ENCODE assay signal across 30 cellular contexts in genomic region chr6:153989989-153990388, GRCh38. TPM values are rescaled to one million over a fixed set of nuclear protein-coding genes. Genes with fewer than 3 reads are reported as not detected.
"Had no signal": no experiment of that assay in that cellular context is flagged by ENCODE, and none has a peak within 500 bp of the region (broad histone marks: within the 10 kb centered on the region; RNA-seq: fewer than 3 reads in every experiment).

No MANE protein-coding gene starts in this region.

- ATAC-seq: activated CD8-positive, alpha-beta memory T cell treated with anti-CD3 and anti-CD28 coated beads, Interleukin-2, amount 10 ng/mL, durations not matched to agents 7 days and 5 days; activated CD8-positive, alpha-beta T cell treated with anti-CD3 and anti-CD28 coated beads for 36 hours; activated naive CD8-positive, alpha-beta T cell treated with anti-CD3 and anti-CD28 coated beads, Interleukin-2, amount 50 U/mL, for 24 hours; psoas muscle; stimulated activated effector memory CD8-positive, alpha-beta T cell treated with anti-CD3 and anti-CD28 coated beads, Interleukin-12 subunit alpha, Interleukin-12 subunit beta, amount 100 ng/mL, for 72 hours; T-cell had no signal

- H3K4me3 Mint-ChIP-seq: activated CD4-positive, alpha-beta T cell treated with anti-CD3 and anti-CD28 coated beads, Interleukin-2, amount 10 ng/mL, durations not matched to agents 7 days and 5 days; activated CD8-positive, alpha-beta memory T cell treated with anti-CD3 and anti-CD28 coated beads, Interleukin-2, amount 10 ng/mL, durations not matched to agents 7 days and 5 days; activated CD8-positive, alpha-beta T cell treated with anti-CD3 and anti-CD28 coated beads for 36 hours; activated naive CD8-positive, alpha-beta T cell treated with anti-CD3 and anti-CD28 coated beads, Interleukin-2, amount 50 U/mL, for 24 hours; activated T-helper 1 cell treated with anti-CD3 and anti-CD28 coated beads, Interleukin-12 subunit alpha, Interleukin-12 subunit beta, Interleukin-2, Interleukin-4 antibody, amounts not matched to agents 30 ng/mL and 10 ng/mL and 1 ng/mL, durations not matched to agents 14 hours and 24 hours and 36 hours; brain; memory B cell; nephron; stimulated activated effector memory CD8-positive, alpha-beta T cell treated with anti-CD3 and anti-CD28 coated beads, Interleukin-12 subunit alpha, Interleukin-12 subunit beta, amount 100 ng/mL, for 72 hours; T-cell; T-helper 2 cell treated with Interferon-gamma antibody and Interleukin-4, amounts not matched to agents 5 μg/mL and 100 μg/mL, for 36 hours had no signal

- H3K27ac Mint-ChIP-seq: activated CD4-positive, alpha-beta T cell treated with anti-CD3 and anti-CD28 coated beads, Interleukin-2, amount 10 ng/mL, durations not matched to agents 7 days and 5 days; activated CD8-positive, alpha-beta memory T cell treated with anti-CD3 and anti-CD28 coated beads, Interleukin-2, amount 10 ng/mL, durations not matched to agents 7 days and 5 days; activated CD8-positive, alpha-beta T cell treated with anti-CD3 and anti-CD28 coated beads for 36 hours; activated naive CD8-positive, alpha-beta T cell treated with anti-CD3 and anti-CD28 coated beads, Interleukin-2, amount 50 U/mL, for 24 hours; activated T-helper 1 cell treated with anti-CD3 and anti-CD28 coated beads, Interleukin-12 subunit alpha, Interleukin-12 subunit beta, Interleukin-2, Interleukin-4 antibody, amounts not matched to agents 30 ng/mL and 10 ng/mL and 1 ng/mL, durations not matched to agents 14 hours and 24 hours and 36 hours; brain; memory B cell; nephron; stimulated activated effector memory CD8-positive, alpha-beta T cell treated with anti-CD3 and anti-CD28 coated beads, Interleukin-12 subunit alpha, Interleukin-12 subunit beta, amount 100 ng/mL, for 72 hours; T-cell; T-helper 2 cell treated with Interferon-gamma antibody and Interleukin-4, amounts not matched to agents 5 μg/mL and 100 μg/mL, for 36 hours had no signal

- H3K36me3 Mint-ChIP-seq: activated CD8-positive, alpha-beta memory T cell treated with anti-CD3 and anti-CD28 coated beads, Interleukin-2, amount 10 ng/mL, durations not matched to agents 7 days and 5 days; brain; memory B cell; stimulated activated effector memory CD8-positive, alpha-beta T cell treated with anti-CD3 and anti-CD28 coated beads, Interleukin-12 subunit alpha, Interleukin-12 subunit beta, amount 100 ng/mL, for 72 hours; T-cell had no signal

- H3K4me1 Mint-ChIP-seq: activated CD4-positive, alpha-beta T cell treated with anti-CD3 and anti-CD28 coated beads, Interleukin-2, amount 10 ng/mL, durations not matched to agents 7 days and 5 days; activated CD8-positive, alpha-beta memory T cell treated with anti-CD3 and anti-CD28 coated beads, Interleukin-2, amount 10 ng/mL, durations not matched to agents 7 days and 5 days; activated naive CD8-positive, alpha-beta T cell treated with anti-CD3 and anti-CD28 coated beads, Interleukin-2, amount 50 U/mL, for 24 hours; memory B cell; nephron; stimulated activated effector memory CD8-positive, alpha-beta T cell treated with anti-CD3 and anti-CD28 coated beads, Interleukin-12 subunit alpha, Interleukin-12 subunit beta, amount 100 ng/mL, for 72 hours; T-cell had no signal

- H3K27me3 Mint-ChIP-seq: activated CD4-positive, alpha-beta T cell treated with anti-CD3 and anti-CD28 coated beads, Interleukin-2, amount 10 ng/mL, durations not matched to agents 7 days and 5 days; activated CD8-positive, alpha-beta memory T cell treated with anti-CD3 and anti-CD28 coated beads, Interleukin-2, amount 10 ng/mL, durations not matched to agents 7 days and 5 days; activated naive CD8-positive, alpha-beta T cell treated with anti-CD3 and anti-CD28 coated beads, Interleukin-2, amount 50 U/mL, for 24 hours; brain; memory B cell had no signal

- DNase-seq: activated CD4-positive, alpha-beta T cell treated with anti-CD3 and anti-CD28 coated beads, Interleukin-2, amount 10 ng/mL, durations not matched to agents 7 days and 5 days; activated CD4-positive, CD25-positive, alpha-beta regulatory T cell treated with anti-CD3 and anti-CD28 coated beads, Interleukin-2, amount 50 U/mL, for 72 hours; activated CD8-positive, alpha-beta memory T cell treated with anti-CD3 and anti-CD28 coated beads, Interleukin-2, amount 10 ng/mL, durations not matched to agents 7 days and 5 days; activated CD8-positive, alpha-beta T cell treated with anti-CD3 and anti-CD28 coated beads for 36 hours; activated gamma-delta T cell; activated naive CD4-positive, alpha-beta T cell treated with anti-CD3 and anti-CD28 coated beads, Interleukin-2, amount 50 U/mL, for 16 hours; activated naive CD8-positive, alpha-beta T cell treated with anti-CD3 and anti-CD28 coated beads, Interleukin-2, amount 50 U/mL, for 24 hours; anterior cingulate cortex; foreskin fibroblast; kidney; left ventricle myocardium inferior; pancreas; psoas muscle; right lobe of liver; small intestine; stimulated activated CD4-positive, alpha-beta T cell treated with anti-CD3 and anti-CD28 coated beads, Interleukin-2, amount 100 ng/mL, for 24 hours; stomach; T-cell; testis; trophoblast cell; WERI-Rb-1 had no signal

- H3K9me3 Mint-ChIP-seq: activated CD4-positive, alpha-beta T cell treated with anti-CD3 and anti-CD28 coated beads, Interleukin-2, amount 10 ng/mL, durations not matched to agents 7 days and 5 days; activated CD8-positive, alpha-beta T cell treated with anti-CD3 and anti-CD28 coated beads for 36 hours; activated naive CD8-positive, alpha-beta T cell treated with anti-CD3 and anti-CD28 coated beads, Interleukin-2, amount 50 U/mL, for 24 hours; activated T-helper 1 cell treated with anti-CD3 and anti-CD28 coated beads, Interleukin-12 subunit alpha, Interleukin-12 subunit beta, Interleukin-2, Interleukin-4 antibody, amounts not matched to agents 30 ng/mL and 10 ng/mL and 1 ng/mL, durations not matched to agents 14 hours and 24 hours and 36 hours; brain; memory B cell; nephron; stimulated activated effector memory CD8-positive, alpha-beta T cell treated with anti-CD3 and anti-CD28 coated beads, Interleukin-12 subunit alpha, Interleukin-12 subunit beta, amount 100 ng/mL, for 72 hours; T-cell; T-helper 2 cell treated with Interferon-gamma antibody and Interleukin-4, amounts not matched to agents 5 μg/mL and 100 μg/mL, for 36 hours had no signal

RNA-seq across cellular contexts. Expression of gene OPRM1, which starts 49.1 kb away (rescaled TPM):
- total RNA-seq: activated CD4-positive, alpha-beta T cell treated with anti-CD3 and anti-CD28 coated beads, Interleukin-2, amount 10 ng/mL, durations not matched to agents 7 days and 5 days; activated CD8-positive, alpha-beta memory T cell treated with anti-CD3 and anti-CD28 coated beads, Interleukin-2, amount 10 ng/mL, durations not matched to agents 7 days and 5 days; activated CD8-positive, alpha-beta T cell treated with anti-CD3 and anti-CD28 coated beads for 36 hours; activated T-helper 1 cell treated with anti-CD3 and anti-CD28 coated beads, Interleukin-12 subunit alpha, Interleukin-12 subunit beta, Interleukin-2, Interleukin-4 antibody, amounts not matched to agents 30 ng/mL and 10 ng/mL and 1 ng/mL, durations not matched to agents 14 hours and 24 hours and 36 hours; cardiac septum; chondrocyte; glomerular endothelial cell; kidney; left ventricle myocardium inferior; pancreas; psoas muscle; right lobe of liver; T-cell had no signal
